24 cellular contexts compared by ENCODE assay signal in genomic region chr6:132088150-132088549, GRCh38.
"Had no signal": no experiment of that assay in that cellular context is flagged by ENCODE, and none has a peak within 500 bp of the region (broad histone marks: within the 10 kb centered on the region; RNA-seq: fewer than 3 reads in every experiment).

No MANE protein-coding gene starts in this region.

- H3K4me3 ChIP-seq: coronary artery, esophagus squamous epithelium, heart right ventricle, left lung, pancreas, right lobe of liver, tibial artery had no signal

- H3K9me3 ChIP-seq: esophagus squamous epithelium, pancreas, right lobe of liver, tibial artery had no signal

- H3K27ac ChIP-seq: coronary artery, esophagus squamous epithelium, heart right ventricle, left lung, pancreas, right lobe of liver had no signal

- H3K4me1 ChIP-seq: esophagus squamous epithelium, left lung, pancreas, right lobe of liver had no signal

- H3K27me3 Mint-ChIP-seq: naive thymus-derived CD4-positive, alpha-beta T cell; stimulated activated naive B cell treated with anti-CD40 and anti-IgM and Interleukin-4, amounts not matched to agents 10 μg/mL and 1 μg/mL and 100 μg/mL, for 72 hours; stimulated activated naive CD8-positive, alpha-beta T cell treated with anti-CD3 and anti-CD28 coated beads, Interleukin-15, amount 100 ng/mL, for 72 hours; type B pancreatic cell had no signal

- H3K4me3 Mint-ChIP-seq: naive thymus-derived CD4-positive, alpha-beta T cell; nephron progenitor cell; stimulated activated naive B cell treated with anti-CD40 and anti-IgM and Interleukin-4, amounts not matched to agents 10 μg/mL and 1 μg/mL and 100 μg/mL, for 72 hours; stimulated activated naive CD8-positive, alpha-beta T cell treated with anti-CD3 and anti-CD28 coated beads, Interleukin-15, amount 100 ng/mL, for 72 hours; type B pancreatic cell had no signal

- H3K9me3 Mint-ChIP-seq: nephron progenitor cell; stimulated activated naive CD8-positive, alpha-beta T cell treated with anti-CD3 and anti-CD28 coated beads, Interleukin-15, amount 100 ng/mL, for 72 hours had no signal

- H3K36me3 ChIP-seq: esophagus squamous epithelium, heart right ventricle, left lung, pancreas, right lobe of liver, tibial artery had no signal

- DNase-seq: effector memory CD4-positive, alpha-beta T cell; erythroblast; esophagus squamous epithelium; glutamatergic neuron; heart right ventricle; hippocampal formation; left cardiac atrium; left lung; mammary epithelial cell; mesendoderm; midbrain; naive thymus-derived CD4-positive, alpha-beta T cell; nephron progenitor cell; occipital lobe; pancreas; right lobe of liver; small intestine; stimulated activated CD4-positive, alpha-beta T cell treated with anti-CD3 and anti-CD28 coated beads, Interleukin-15, amount 100 ng/mL, for 24 hours; stimulated activated CD4-positive, alpha-beta T cell treated with anti-CD3 and anti-CD28 coated beads, Interleukin-2, amount 100 ng/mL, for 48 hours; stimulated activated naive B cell treated with anti-CD40 and anti-IgM and Interleukin-4, amounts not matched to agents 10 μg/mL and 1 μg/mL and 100 μg/mL, for 72 hours; stimulated activated naive CD8-positive, alpha-beta T cell treated with anti-CD3 and anti-CD28 coated beads, Interleukin-15, amount 100 ng/mL, for 72 hours; tibial artery had no signal

- H3K4me1 Mint-ChIP-seq: naive thymus-derived CD4-positive, alpha-beta T cell; stimulated activated naive CD8-positive, alpha-beta T cell treated with anti-CD3 and anti-CD28 coated beads, Interleukin-15, amount 100 ng/mL, for 72 hours had no signal

- H3K36me3 Mint-ChIP-seq: naive thymus-derived CD4-positive, alpha-beta T cell; stimulated activated naive B cell treated with anti-CD40 and anti-IgM and Interleukin-4, amounts not matched to agents 10 μg/mL and 1 μg/mL and 100 μg/mL, for 72 hours; type B pancreatic cell had no signal

- H3K27ac Mint-ChIP-seq: naive thymus-derived CD4-positive, alpha-beta T cell; nephron progenitor cell; stimulated activated naive B cell treated with anti-CD40 and anti-IgM and Interleukin-4, amounts not matched to agents 10 μg/mL and 1 μg/mL and 100 μg/mL, for 72 hours; stimulated activated naive CD8-positive, alpha-beta T cell treated with anti-CD3 and anti-CD28 coated beads, Interleukin-15, amount 100 ng/mL, for 72 hours; type B pancreatic cell had no signal

- H3K27me3 ChIP-seq: esophagus squamous epithelium, heart right ventricle, left lung, pancreas, right lobe of liver, tibial artery had no signal

- ATAC-seq: heart right ventricle; left cardiac atrium; left lung; naive thymus-derived CD4-positive, alpha-beta T cell; pancreas; right lobe of liver; stimulated activated naive B cell treated with anti-CD40 and anti-IgM and Interleukin-4, amounts not matched to agents 10 μg/mL and 1 μg/mL and 100 μg/mL, for 72 hours; stimulated activated naive CD8-positive, alpha-beta T cell treated with anti-CD3 and anti-CD28 coated beads, Interleukin-15, amount 100 ng/mL, for 72 hours had no signal
